Comparison of ENCODE assay signal across 9 cellular contexts in genomic region chr4:139266583-139267257, GRCh38. TPM values are rescaled to one million over a fixed set of nuclear protein-coding genes. Genes with fewer than 3 reads are reported as not detected.
DNase-seq lines count a peak whose midpoint lies in the region; ATAC-seq and TF ChIP-seq lines count a peak whose summit lies in the region.
"Had no signal": no experiment of that assay in that cellular context is flagged by ENCODE, and none has a peak within 500 bp of the region (broad histone marks: within the 10 kb centered on the region; RNA-seq: fewer than 3 reads in every experiment).

No MANE protein-coding gene starts in this region.

- in situ Hi-C loops in gastrocnemius medialis (cut with MboI; ENCODE audit: low sequenced_read_pairs in 4 of 4), result no loop called here

- H3K4me3 ChIP-seq in gastrocnemius medialis, result peak overlapping the region; percentile 41 to 54 (median 52)

- peak; percentile 13 to 52 (median 39) for DNase-seq in CD4-positive, alpha-beta T cell
- DNase-seq in GM20000 (ENCODE audit: low spot score) (peak; percentile 89), T follicular helper cell (ENCODE audit: low read depth) (peak; percentile 30), left cardiac atrium (peak; percentile 74), gastrocnemius medialis (peak; percentile 39 to 73), cerebellum (ENCODE audit: low spot score) (no peak)
- DNase-seq in activated naive CD8-positive, alpha-beta T cell treated with anti-CD3 and anti-CD28 coated beads, Interleukin-2, amount 50 U/mL, for 16 hours (ENCODE audit: low read depth, low spot score), result peak; percentile 64

- intact Hi-C loops in CD4-positive, alpha-beta T cell (cut with DNase I, micrococcal nuclease), result loop anchor here in 1 of 2 experiments (2.0 kb wide), 1 partner anchor 28 kb away; no protein-coding TSS in a partner anchor
- intact Hi-C loops in left cardiac atrium (cut with DNase I) (no loop called here), gastrocnemius medialis (cut with DNase I; ENCODE audit: low total_unique reads) (no loop called here)

- peak; percentile 86 for ATAC-seq in CD4-positive, alpha-beta T cell (ENCODE audit: poor library complexity)
- ATAC-seq in HG03575 (IDR thresholded peaks at IDR 0.05; ENCODE audit: extremely low read depth, insufficient number of reproducible peaks, low FRiP score, unreplicated experiment), result peak; percentile 94
- ATAC-seq in left cardiac atrium, result peak; percentile 95 to 96
- ATAC-seq in gastrocnemius medialis, result peak; percentile 84 to 97

- no peak for TF ChIP-seq CTCF in CD4-positive, alpha-beta T cell (IDR thresholded peaks at IDR 0.05)
- TF ChIP-seq CTCF in GM20000 (IDR thresholded peaks at IDR 0.05; ENCODE audit: extremely low read depth, missing control alignments), result no peak
- no peak for TF ChIP-seq CTCF in gastrocnemius medialis (IDR thresholded peaks at IDR 0.05 in 4 of 5, conservative IDR thresholded peaks at IDR 0.05 in 1 of 5)

- no peaks in the 10 kb centered on the region for H3K9me3 ChIP-seq in CD4-positive, alpha-beta T cell (ENCODE audit: control insufficient read depth, low read length)
- no peaks in the 10 kb centered on the region for H3K9me3 ChIP-seq in gastrocnemius medialis

- no peaks in the 10 kb centered on the region for H3K27me3 Mint-ChIP-seq in CD4-positive, alpha-beta T cell

- peaks cover 17% of the 10 kb centered on the region for H3K4me1 Mint-ChIP-seq in CD4-positive, alpha-beta T cell (ENCODE audit: low read depth)

- H3K27ac ChIP-seq in CD4-positive, alpha-beta T cell (ENCODE audit: low read depth, low read length), result no peak overlapping the region
- H3K27ac ChIP-seq in gastrocnemius medialis, result peak overlapping the region; percentile 58 to 76 (median 63)

- H3K36me3 ChIP-seq in gastrocnemius medialis, result no peaks in the 10 kb centered on the region

- TF ChIP-seq POLR2A in gastrocnemius medialis (IDR thresholded peaks at IDR 0.05), result no peak

- H3K27ac Mint-ChIP-seq in CD4-positive, alpha-beta T cell, result peak overlapping the region; percentile 14

- CTCF ChIA-PET in CD4-positive, alpha-beta T cell (lab: Charles Lee), result interaction anchor here (1.4 to 2.1 kb wide), 3 partner anchors 8 to 29 kb away, joined by 4 to 11 read pairs (median 4); no protein-coding TSS in a partner anchor

- POLR2A ChIA-PET in CD4-positive, alpha-beta T cell (lab: Charles Lee), result interaction anchor here (0.9 to 1.8 kb wide), 5 partner anchors 23 to 187 kb away, joined by 3 to 9 read pairs (median 4); partner anchors contain the start of genes ELF2 and NAA15

- H3K36me3 Mint-ChIP-seq in CD4-positive, alpha-beta T cell (ENCODE audit: low read depth), result no peaks in the 10 kb centered on the region

- H3K9me3 Mint-ChIP-seq in CD4-positive, alpha-beta T cell, result no peaks in the 10 kb centered on the region

- H3K27me3 ChIP-seq in CD4-positive, alpha-beta T cell (ENCODE audit: control insufficient read depth, insufficient read depth, low read length), result no peaks in the 10 kb centered on the region
- no peaks in the 10 kb centered on the region for H3K27me3 ChIP-seq in gastrocnemius medialis

- peak overlapping the region; percentile 78 for H3K4me3 Mint-ChIP-seq in CD4-positive, alpha-beta T cell

- H3K4me1 ChIP-seq in gastrocnemius medialis, result peaks cover 0 to 12% of the 10 kb centered on the region in 2 donors

RNA-seq across cellular contexts. Expression of gene MGARP, which starts 13.3 kb away (rescaled TPM):
- not detected for total RNA-seq in CD4-positive, alpha-beta T cell
- total RNA-seq in left cardiac atrium (1 to 10 TPM; 1.2 to 1.6 TPM), gastrocnemius medialis (under 1 TPM in 3 of 4 donors, not detected in 1; 0.29 to 0.65 (median 0.38) TPM), cerebellum (0.73 TPM)
- total RNA-seq: T-helper 1 cell treated with Interleukin-12 subunit alpha and Interleukin-12 subunit beta and Interleukin-4 antibody, amounts not matched to agents 30 ng/mL and 1 ng/mL, for 36 hours had no signal

RNA-seq across cellular contexts. Expression of gene NAA15, which starts 34.6 kb away (rescaled TPM):
- 10 to 100 TPM; 54.2 to 57.1 TPM for total RNA-seq in CD4-positive, alpha-beta T cell
- 10 to 100 TPM; 33.1 to 46.1 TPM for total RNA-seq in left cardiac atrium
- 10 to 100 TPM; 25.0 to 48.8 (median 37.2) TPM for total RNA-seq in gastrocnemius medialis
- 42.4 TPM for total RNA-seq in cerebellum

RNA-seq across cellular contexts. Expression of gene NDUFC1, which starts 35.6 kb away (rescaled TPM):
- total RNA-seq in CD4-positive, alpha-beta T cell, result 10 to 100 TPM; 23.3 to 26.4 TPM
- total RNA-seq in left cardiac atrium, result 100 to 1,000 TPM; 181 TPM
- total RNA-seq in gastrocnemius medialis, result 100 to 1,000 TPM in 1 of 4 donors, 10 to 100 TPM in 3; 30.5 to 102 (median 63.5) TPM
- 22.3 TPM for total RNA-seq in cerebellum
